In genomic region chr1:112849967-112850641, GRCh38 we compare ENCODE assay signal across 9 cellular contexts.
A peak's percentile ranks its signal among the peaks of the same experiment; 100 is the strongest.
DNase-seq lines count a peak whose midpoint lies in the region; ATAC-seq and TF ChIP-seq lines count a peak whose summit lies in the region.
"Had no signal": no experiment of that assay in that cellular context is flagged by ENCODE, and none has a peak within 500 bp of the region (broad histone marks: within the 10 kb centered on the region; RNA-seq: fewer than 3 reads in every experiment).

No MANE protein-coding gene starts in this region.

- TF ChIP-seq CTCF in foreskin keratinocyte (conservative IDR thresholded peaks at IDR 0.05) (no peak), psoas muscle (IDR thresholded peaks at IDR 0.05) (no peak)

- DNase-seq in ELF-1 (ENCODE audit: low read depth, low spot score) (peak; percentile 87), SW480 (ENCODE audit: low spot score) (peak; percentile 62), foreskin keratinocyte (peak in 1 of 2 donors; percentile 29), psoas muscle (no peak), mucosa of gallbladder (ENCODE audit: low spot score) (no peak), OCI-M1 (lab: John Stamatoyannopoulos, UW) (no peak)
- DNase-seq: NCI-H1048 had no signal

- H3K27me3 ChIP-seq in foreskin keratinocyte (no peaks in the 10 kb centered on the region), psoas muscle (ENCODE audit: insufficient read depth in 3 of 3, low read length in 2 of 3) (peaks cover 0 to 45% (median 9%) of the 10 kb centered on the region in 3 donors)

- H3K4me1 ChIP-seq in foreskin keratinocyte (peaks cover 4% of the 10 kb centered on the region), psoas muscle (peaks cover 5% of the 10 kb centered on the region)

- ATAC-seq in foreskin keratinocyte, result peak; percentile 25
- ATAC-seq in psoas muscle, result peak in 1 of 4 donors; percentile 13
- ATAC-seq in GM19463 (IDR thresholded peaks at IDR 0.05; ENCODE audit: unreplicated experiment), result no peak
- ATAC-seq in HG02885 (IDR thresholded peaks at IDR 0.05; ENCODE audit: poor library complexity, unreplicated experiment), result no peak

- no peaks in the 10 kb centered on the region for H3K9me3 ChIP-seq in psoas muscle

- 25 to 28% (median 27%) methylated on average over 39 to 41 of the region's 41 CpGs for WGBS in psoas muscle, 3 donors

- intact Hi-C loops in psoas muscle (cut with DNase I), result no loop called here

- H3K27ac ChIP-seq in foreskin keratinocyte (peak overlapping the region; percentile 69), psoas muscle (no peak overlapping the region)

- peak overlapping the region; percentile 70 for H3K4me3 ChIP-seq in psoas muscle

- H3K36me3 ChIP-seq in psoas muscle (ENCODE audit: insufficient read depth in 1 of 2, low read depth in 1 of 2), result no peaks in the 10 kb centered on the region

Comparison
In these comparisons a context has a peak if more than half of its experiments do, and no peak if none do; other contexts are left out.
1. DNase-seq: peak in ELF-1 (single experiment) and SW480 (single experiment); none in psoas muscle (0 of 2), mucosa of gallbladder (single experiment) and OCI-M1 (single experiment).